9 cellular contexts compared by ENCODE assay signal in the genomic region with DNA sequence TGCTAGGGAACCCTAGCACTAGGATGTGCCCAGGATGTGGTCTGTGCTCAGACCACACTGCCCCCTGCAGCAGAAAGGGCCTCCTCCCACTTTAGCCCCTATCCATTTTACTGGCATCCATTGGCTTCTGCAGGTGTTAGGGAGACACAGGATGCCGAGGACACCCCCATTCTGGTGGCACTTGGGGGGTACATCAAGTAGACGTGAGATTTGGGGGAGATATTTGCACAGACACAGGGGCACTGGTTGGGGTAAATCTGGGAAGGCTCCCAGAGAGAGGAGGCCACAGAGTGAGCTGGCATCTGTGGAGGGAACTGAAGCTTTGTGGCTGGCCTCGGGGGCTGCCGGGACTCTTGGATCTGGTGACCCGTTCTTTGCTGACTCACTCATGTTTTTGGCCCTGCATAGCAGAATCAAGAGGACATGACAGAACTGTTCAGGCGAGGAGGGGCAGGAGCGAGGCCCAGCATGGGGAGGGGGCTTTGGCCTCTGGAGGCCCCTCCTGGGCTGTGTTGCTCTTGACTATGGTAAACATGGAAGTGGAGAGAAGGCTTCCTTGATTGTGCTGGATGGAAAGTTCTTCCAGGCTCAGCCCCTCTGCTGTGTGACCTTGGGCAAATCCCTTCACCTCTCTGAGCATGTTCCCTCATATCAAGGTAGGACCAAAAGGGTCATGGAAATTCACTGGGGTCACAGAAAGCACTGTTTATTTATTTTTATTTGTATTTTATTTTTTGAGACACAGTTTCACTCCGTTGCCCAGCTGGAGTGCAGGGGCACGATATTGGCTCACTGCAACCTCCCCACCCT. TPM values are rescaled to one million over a fixed set of nuclear protein-coding genes. Genes with fewer than 3 reads are reported as not detected.
DNase-seq lines count a peak whose midpoint lies in the region; ATAC-seq and TF ChIP-seq lines count a peak whose summit lies in the region.
"Had no signal": no experiment of that assay in that cellular context is flagged by ENCODE, and none has a peak within 500 bp of the region (broad histone marks: within the 10 kb centered on the region; RNA-seq: fewer than 3 reads in every experiment).

No MANE protein-coding gene starts in this region.

- TF ChIP-seq POLR2A in tibial nerve (IDR thresholded peaks at IDR 0.05): no peak

- H3K27me3 Mint-ChIP-seq in activated T-cell treated with anti-CD3 and anti-CD28 coated beads, Interleukin-2, amount 50 U/mL, for 24 hours: no peaks in the 10 kb centered on the region
- H3K27me3 Mint-ChIP-seq in activated CD4-positive, alpha-beta memory T cell treated with anti-CD3 and anti-CD28 coated beads, Interleukin-2, amount 10 ng/mL, durations not matched to agents 7 days and 5 days: no peaks in the 10 kb centered on the region

- ATAC-seq in right cardiac atrium: peak in 1 of 2 donors; percentile 2
- ATAC-seq in activated CD4-positive, CD25-positive, alpha-beta regulatory T cell treated with anti-CD3 and anti-CD28 coated beads, Interleukin-2, amount 50 U/mL, for 24 hours: no peak

- H3K27ac Mint-ChIP-seq in activated T-cell treated with anti-CD3 and anti-CD28 coated beads, Interleukin-2, amount 50 U/mL, for 24 hours: peak overlapping the region; percentile 89
- no peak overlapping the region for H3K27ac Mint-ChIP-seq in activated CD4-positive, alpha-beta memory T cell treated with anti-CD3 and anti-CD28 coated beads, Interleukin-2, amount 10 ng/mL, durations not matched to agents 7 days and 5 days

- no peaks in the 10 kb centered on the region for H3K4me1 ChIP-seq in right cardiac atrium (ENCODE audit: control insufficient read depth, insufficient read depth, low read length)
- peaks cover 0 to 42% (median 9%) of the 10 kb centered on the region in 4 donors for H3K4me1 ChIP-seq in tibial nerve

- H3K9me3 Mint-ChIP-seq in activated T-cell treated with anti-CD3 and anti-CD28 coated beads, Interleukin-2, amount 50 U/mL, for 24 hours: no peaks in the 10 kb centered on the region
- no peaks in the 10 kb centered on the region for H3K9me3 Mint-ChIP-seq in activated CD4-positive, alpha-beta memory T cell treated with anti-CD3 and anti-CD28 coated beads, Interleukin-2, amount 10 ng/mL, durations not matched to agents 7 days and 5 days

- H3K9me3 ChIP-seq in right cardiac atrium (ENCODE audit: control insufficient read depth, low read length) (no peaks in the 10 kb centered on the region), tibial nerve (no peaks in the 10 kb centered on the region)

- POLR2A ChIA-PET in activated CD4-positive, alpha-beta memory T cell treated with anti-CD3 and anti-CD28 coated beads, Interleukin-2, amount 10 ng/mL, durations not matched to agents 7 days and 5 days (lab: Charles Lee): interaction anchor here (1.0 kb wide), 1 partner anchor 175 kb away, joined by 3 read pairs; the partner anchor contains the start of genes DDX54 and RITA1

- peak overlapping the region; percentile 84 for H3K4me3 Mint-ChIP-seq in activated T-cell treated with anti-CD3 and anti-CD28 coated beads, Interleukin-2, amount 50 U/mL, for 24 hours
- H3K4me3 Mint-ChIP-seq in activated CD4-positive, alpha-beta memory T cell treated with anti-CD3 and anti-CD28 coated beads, Interleukin-2, amount 10 ng/mL, durations not matched to agents 7 days and 5 days: peak overlapping the region; percentile 75

- DNase-seq in activated T-cell treated with anti-CD3 and anti-CD28 coated beads, Interleukin-2, amount 50 U/mL, for 24 hours: no peak
- no peak for DNase-seq in activated T-cell treated with anti-CD3 and anti-CD28 coated beads for 4 hours
- DNase-seq in activated CD4-positive, alpha-beta memory T cell treated with anti-CD3 and anti-CD28 coated beads, Interleukin-2, amount 10 ng/mL, durations not matched to agents 7 days and 5 days: no peak
- DNase-seq in right cardiac atrium: peak in 2 of 3 donors; percentile 40 to 55
- no peak for DNase-seq in tibial nerve (ENCODE audit: low spot score in 2 of 2)
- DNase-seq in mucosa of gallbladder (ENCODE audit: low spot score): no peak
- DNase-seq: stimulated activated CD4-positive, alpha-beta T cell treated with anti-CD3 and anti-CD28 coated beads, Interleukin-12 subunit alpha, Interleukin-12 subunit beta, amount 100 ng/mL, for 4 hours had no signal

- TF ChIP-seq EP300 in tibial nerve (IDR thresholded peaks at IDR 0.05): no peak

- H3K4me3 ChIP-seq in right cardiac atrium (ENCODE audit: low read length): no peak overlapping the region
- H3K4me3 ChIP-seq in tibial nerve: peak overlapping the region in 2 of 4 donors; percentile 66 to 80

- intact Hi-C loops in right cardiac atrium (cut with DNase I): no loop called here

- WGBS in right cardiac atrium: 69% methylated on average over 9 of the region's 9 CpGs
- 63 to 67% methylated on average over 9 of the region's 9 CpGs for WGBS in tibial nerve, 2 donors

- no peak for TF ChIP-seq CTCF in tibial nerve (IDR thresholded peaks at IDR 0.05)

- H3K36me3 Mint-ChIP-seq in activated T-cell treated with anti-CD3 and anti-CD28 coated beads, Interleukin-2, amount 50 U/mL, for 24 hours (ENCODE audit: low read depth): peaks cover 28% of the 10 kb centered on the region
- no peaks in the 10 kb centered on the region for H3K36me3 Mint-ChIP-seq in activated CD4-positive, alpha-beta memory T cell treated with anti-CD3 and anti-CD28 coated beads, Interleukin-2, amount 10 ng/mL, durations not matched to agents 7 days and 5 days (ENCODE audit: low read depth)

- H3K36me3 ChIP-seq in tibial nerve: peaks cover 0 to 16% (median 0%) of the 10 kb centered on the region in 3 donors

- peaks cover 21% of the 10 kb centered on the region for H3K4me1 Mint-ChIP-seq in activated T-cell treated with anti-CD3 and anti-CD28 coated beads, Interleukin-2, amount 50 U/mL, for 24 hours (ENCODE audit: low read depth)
- H3K4me1 Mint-ChIP-seq in activated CD4-positive, alpha-beta memory T cell treated with anti-CD3 and anti-CD28 coated beads, Interleukin-2, amount 10 ng/mL, durations not matched to agents 7 days and 5 days: peaks cover 10% of the 10 kb centered on the region

- H3K27me3 ChIP-seq in right cardiac atrium (ENCODE audit: control insufficient read depth, insufficient read depth): no peaks in the 10 kb centered on the region
- no peaks in the 10 kb centered on the region for H3K27me3 ChIP-seq in tibial nerve

- CTCF ChIA-PET in activated CD4-positive, alpha-beta memory T cell treated with anti-CD3 and anti-CD28 coated beads, Interleukin-2, amount 10 ng/mL, durations not matched to agents 7 days and 5 days (lab: Charles Lee): interaction anchor here (0.6 kb wide), 1 partner anchor 163 kb away, joined by 3 read pairs; no protein-coding TSS in a partner anchor

- H3K27ac ChIP-seq in right cardiac atrium (ENCODE audit: low read length): no peak overlapping the region
- peak overlapping the region; percentile 90 for H3K27ac ChIP-seq in temporal lobe (ENCODE audit: low read depth, low read length)
- peak overlapping the region in 2 of 4 donors; percentile 89 to 94 for H3K27ac ChIP-seq in tibial nerve

RNA-seq across cellular contexts. Expression of gene PLBD2, which starts 1.8 kb away (rescaled TPM):
- 10 to 100 TPM in 1 of 2 experiments, 1 to 10 TPM in 1; 9.9 to 10.9 TPM for total RNA-seq in activated CD4-positive, alpha-beta memory T cell treated with anti-CD3 and anti-CD28 coated beads, Interleukin-2, amount 10 ng/mL, durations not matched to agents 7 days and 5 days
- 10 to 100 TPM; 48.4 to 54.3 (median 51.4) TPM for total RNA-seq in right cardiac atrium
- 33.7 TPM for polyA plus RNA-seq in right cardiac atrium
- total RNA-seq in temporal lobe: 11.3 TPM
- 10 to 100 TPM; 36.5 to 57.9 (median 44.7) TPM for total RNA-seq in tibial nerve
- total RNA-seq in mucosa of gallbladder: 39.5 TPM

RNA-seq across cellular contexts. Expression of gene SLC8B1, which starts 25.2 kb away (rescaled TPM):
- 10 to 100 TPM; 20.2 to 20.8 TPM for total RNA-seq in activated CD4-positive, alpha-beta memory T cell treated with anti-CD3 and anti-CD28 coated beads, Interleukin-2, amount 10 ng/mL, durations not matched to agents 7 days and 5 days
- total RNA-seq in right cardiac atrium: 10 to 100 TPM; 11.6 to 16.0 (median 14.0) TPM
- polyA plus RNA-seq in right cardiac atrium: 10.8 TPM
- total RNA-seq in temporal lobe: 3.2 TPM
- total RNA-seq in tibial nerve: 10 to 100 TPM; 52.0 to 73.5 (median 61.2) TPM
- 36.6 TPM for total RNA-seq in mucosa of gallbladder

RNA-seq across cellular contexts. Expression of gene SDS, which starts 43.5 kb away (rescaled TPM):
- total RNA-seq in activated CD4-positive, alpha-beta memory T cell treated with anti-CD3 and anti-CD28 coated beads, Interleukin-2, amount 10 ng/mL, durations not matched to agents 7 days and 5 days: not detected
- total RNA-seq in right cardiac atrium (under 1 TPM in 3 of 4 donors, not detected in 1; 0.26 to 0.58 (median 0.34) TPM), temporal lobe (not detected), tibial nerve (under 1 TPM in 1 of 4 donors, not detected in 3; 0.90 TPM), mucosa of gallbladder (1.6 TPM)
- 0.52 TPM for polyA plus RNA-seq in right cardiac atrium

Comparison
In these comparisons a context has a peak if more than half of its experiments do, and no peak if none do; other contexts are left out.
1. DNase-seq: peak in right cardiac atrium (2 of 3); none in activated T-cell treated with anti-CD3 and anti-CD28 coated beads, Interleukin-2, amount 50 U/mL, for 24 hours (single experiment), activated T-cell treated with anti-CD3 and anti-CD28 coated beads for 4 hours (single experiment), activated CD4-positive, alpha-beta memory T cell treated with anti-CD3 and anti-CD28 coated beads, Interleukin-2, amount 10 ng/mL, durations not matched to agents 7 days and 5 days (single experiment), tibial nerve (0 of 2) and mucosa of gallbladder (single experiment).